Comparison of ENCODE assay signal across 16 cellular contexts in the genomic region with DNA sequence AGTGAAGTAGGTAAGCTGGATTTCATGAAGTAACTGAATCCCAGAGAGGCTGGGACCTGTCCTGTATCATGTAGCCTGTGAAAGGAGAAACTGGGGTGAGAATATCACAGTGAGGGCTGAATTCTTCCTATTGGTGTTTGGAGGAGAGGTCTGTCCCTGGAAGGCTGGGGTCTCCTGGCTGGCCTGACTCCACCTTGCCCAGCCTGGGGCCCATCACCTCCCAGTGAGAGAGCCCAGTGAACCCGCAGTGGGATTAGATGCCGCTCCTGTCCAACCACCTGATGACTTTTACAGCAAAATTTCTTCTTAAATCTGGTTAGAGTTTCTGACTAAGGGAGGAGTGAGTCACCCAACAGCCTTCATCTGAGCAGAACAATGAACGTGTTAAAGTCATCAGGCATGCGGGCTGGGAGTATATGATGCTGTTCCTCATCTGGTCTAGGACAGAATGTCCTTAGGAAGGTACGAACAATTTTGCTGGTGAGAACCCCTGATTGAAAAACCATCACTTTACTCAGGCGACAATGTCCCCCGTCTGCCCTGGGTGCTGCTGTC.
DNase-seq lines count a peak whose midpoint lies in the region; TF ChIP-seq lines count a peak whose summit lies in the region.
"Had no signal": no experiment of that assay in that cellular context is flagged by ENCODE, and none has a peak within 500 bp of the region (broad histone marks: within the 10 kb centered on the region; RNA-seq: fewer than 3 reads in every experiment).

No MANE protein-coding gene starts in this region.

- POLR2A ChIA-PET in HEK293T (lab: Yijun Ruan, JAX) = no interaction called here

- CTCF ChIA-PET in HEK293T (lab: Yijun Ruan, JAX) = no interaction called here

- no peak overlapping the region for H3K4me3 ChIP-seq in fibroblast of the aortic adventitia (ENCODE audit: low read depth, low read length)
- H3K4me3 ChIP-seq: GM23338, uterus had no signal

- peak; percentile 62 for DNase-seq in A172 (ENCODE audit: low spot score)
- peak; percentile 64 for DNase-seq in HCEC 1CT
- DNase-seq in amniotic stem cell (lab: John Stamatoyannopoulos, UW) = peak; percentile 24
- peak; percentile 49 for DNase-seq in fibroblast of the aortic adventitia (ENCODE audit: low read depth)
- no peak for DNase-seq in HEK293T (ENCODE audit: extremely low spot score)
- no peak for DNase-seq in stimulated activated CD4-positive, alpha-beta T cell treated with anti-CD3 and anti-CD28 coated beads, Interleukin-2, amount 100 ng/mL, for 48 hours
- no peak for DNase-seq in GOT3 (lab: John Stamatoyannopoulos, UW)
- no peak for DNase-seq in inferior parietal cortex (ENCODE audit: extremely low spot score)
- DNase-seq: activated B cell treated with CpG ODN at 0.5 μM for 24 hours, DMS53, midbrain, NCI-H1436, NCI-H526, SIG-M5, uterus had no signal

- TF ChIP-seq CTCF in fibroblast of the aortic adventitia (IDR thresholded peaks at IDR 0.05; ENCODE audit: insufficient read depth, low read length) = no peak

TF ChIP-seq in HEK293T, 16 proteins besides CTCF, POLR2A, EP300 and RAD21:
- TF ChIP-seq FOXA1 (IDR thresholded peaks at IDR 0.05) (no peak), NFRKB (IDR thresholded peaks at IDR 0.05) (no peak)

Comparison
In these comparisons a context has a peak if more than half of its experiments do, and no peak if none do; other contexts are left out.
1. DNase-seq: peak in A172 (single experiment), HCEC 1CT (single experiment), amniotic stem cell (single experiment) and fibroblast of the aortic adventitia (single experiment); none in HEK293T (single experiment), stimulated activated CD4-positive, alpha-beta T cell treated with anti-CD3 and anti-CD28 coated beads, Interleukin-2, amount 100 ng/mL, for 48 hours (0 of 2), GOT3 (single experiment) and inferior parietal cortex (single experiment).